8 cellular contexts compared by ENCODE assay signal in the genomic region with DNA sequence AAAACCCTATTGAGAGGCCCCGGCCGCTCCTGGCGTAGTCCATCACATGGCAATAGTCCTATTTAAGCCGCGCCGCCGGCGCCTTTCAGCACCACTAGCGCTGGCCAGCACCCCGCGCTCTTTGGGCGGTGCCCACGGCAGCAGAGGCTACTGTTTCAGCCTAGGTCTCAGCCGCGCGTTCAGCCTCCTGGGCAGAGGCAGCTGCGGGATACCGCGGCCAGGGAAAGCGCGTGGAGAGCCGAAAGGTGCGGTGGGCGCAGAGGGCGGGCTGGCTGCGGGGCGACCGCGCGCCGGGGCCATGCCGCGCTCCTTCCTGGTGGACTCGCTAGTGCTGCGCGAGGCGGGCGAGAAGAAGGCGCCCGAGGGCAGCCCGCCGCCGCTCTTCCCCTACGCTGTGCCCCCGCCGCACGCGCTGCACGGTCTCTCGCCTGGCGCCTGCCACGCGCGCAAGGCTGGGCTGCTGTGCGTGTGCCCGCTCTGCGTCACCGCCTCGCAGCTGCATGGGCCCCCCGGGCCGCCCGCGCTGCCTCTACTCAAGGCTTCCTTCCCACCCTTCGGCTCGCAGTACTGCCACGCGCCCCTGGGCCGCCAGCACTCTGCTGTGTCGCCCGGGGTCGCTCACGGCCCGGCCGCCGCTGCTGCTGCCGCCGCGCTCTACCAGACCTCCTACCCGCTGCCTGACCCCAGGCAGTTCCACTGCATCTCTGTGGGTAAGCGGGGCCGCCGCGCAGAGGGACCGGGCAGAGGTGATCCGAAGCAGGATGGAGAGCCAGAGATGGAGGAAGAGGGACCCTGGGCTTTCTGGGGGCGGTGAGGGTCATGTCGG. TPM values are rescaled to one million over a fixed set of nuclear protein-coding genes. Genes with fewer than 3 reads are reported as not detected.
DNase-seq lines count a peak whose midpoint lies in the region; ATAC-seq and TF ChIP-seq lines count a peak whose summit lies in the region.

TSS of gene GSX1 (plus strand) at position 91 of the 826 bp plus-strand sequence. CDS start at position 299, 208 bp downstream.

- peaks cover 83% of the 10 kb centered on the region for H3K27me3 ChIP-seq in adipocyte (replicated peaks; ENCODE audit: control insufficient read depth, insufficient read depth, low read length)
- H3K27me3 ChIP-seq in left ventricle myocardium inferior (ENCODE audit: low read depth) = peaks cover 100% of the 10 kb centered on the region
- peaks cover 86% of the 10 kb centered on the region for H3K27me3 ChIP-seq in prostate gland (replicated peaks; ENCODE audit: insufficient read depth)

- peaks cover 5% of the 10 kb centered on the region for H3K9me3 ChIP-seq in adipocyte (ENCODE audit: control insufficient read depth, low read length)
- H3K9me3 ChIP-seq in left ventricle myocardium inferior (replicated peaks) = no peaks in the 10 kb centered on the region
- no peaks in the 10 kb centered on the region for H3K9me3 ChIP-seq in prostate gland

- no peaks in the 10 kb centered on the region for H3K36me3 ChIP-seq in adipocyte (ENCODE audit: control insufficient read depth, insufficient read depth, low read length, severe bottlenecking)
- no peaks in the 10 kb centered on the region for H3K36me3 ChIP-seq in left ventricle myocardium inferior
- H3K36me3 ChIP-seq in prostate gland = no peaks in the 10 kb centered on the region

- H3K4me1 ChIP-seq in adipocyte (ENCODE audit: control insufficient read depth, insufficient read depth, low read length) = peaks cover 4% of the 10 kb centered on the region
- peaks cover 58% of the 10 kb centered on the region for H3K4me1 ChIP-seq in left ventricle myocardium inferior
- peaks cover 6% of the 10 kb centered on the region for H3K4me1 ChIP-seq in prostate gland (replicated peaks)

- WGBS in prostate gland = 2% methylated on average over 41 of the region's 87 CpGs

- TF ChIP-seq CTCF in left ventricle myocardium inferior (IDR thresholded peaks at IDR 0.05; ENCODE audit: borderline replicate concordance) (no peak), prostate gland (IDR thresholded peaks at IDR 0.05) (no peak)

- no peak for ATAC-seq in HG02678 (IDR thresholded peaks at IDR 0.05; ENCODE audit: unreplicated experiment)
- ATAC-seq in GM18498 (IDR thresholded peaks at IDR 0.05; ENCODE audit: unreplicated experiment) = no peak

- no peak within 1 kb of the TSS for H3K27ac ChIP-seq in left ventricle myocardium inferior (replicated peaks)
- H3K27ac ChIP-seq in prostate gland = no peak within 1 kb of the TSS

- DNase-seq in EL (peak; percentile 55), NCI-H69 (lab: John Stamatoyannopoulos, UW) (peak; percentile 41), adipocyte (ENCODE audit: low read depth) (peak; percentile 64), left ventricle myocardium inferior (peak; percentile 63), prostate gland (ENCODE audit: low spot score) (peak; percentile 47), HT-29 (ENCODE audit: low spot score) (no peak)

- H3K4me3 ChIP-seq in adipocyte (ENCODE audit: low read length) (peak within 1 kb of the TSS; percentile 31), left ventricle myocardium inferior (peak within 1 kb of the TSS; percentile 57), prostate gland (peak within 1 kb of the TSS in 1 of 2 donors; percentile 1)

- intact Hi-C loops in left ventricle myocardium inferior (cut with micrococcal nuclease) = no loop called here
- intact Hi-C loops in prostate gland (cut with DNase I) = no loop called here

- no peak for TF ChIP-seq POLR2A in prostate gland (IDR thresholded peaks at IDR 0.05)

- H3K9ac ChIP-seq in adipocyte (ENCODE audit: low read length) = no peak within 1 kb of the TSS

RNA-seq across cellular contexts. Expression of gene GSX1, which starts in this region (rescaled TPM):
- total RNA-seq in left ventricle myocardium inferior = not detected
- total RNA-seq in prostate gland = not detected
- not detected in 2 replicates for total RNA-seq in HT-29 (2014; rRNA removed; shearing (Covaris generic))

Comparison
In these comparisons a context has a peak if more than half of its experiments do, and no peak if none do; other contexts are left out.
1. Peak in DNase-seq and H3K4me3 ChIP-seq in left ventricle myocardium inferior; RNA of the gene not detected or under 1 TPM.
2. Peak in DNase-seq in prostate gland; RNA of the gene not detected or under 1 TPM.